In the genomic region with DNA sequence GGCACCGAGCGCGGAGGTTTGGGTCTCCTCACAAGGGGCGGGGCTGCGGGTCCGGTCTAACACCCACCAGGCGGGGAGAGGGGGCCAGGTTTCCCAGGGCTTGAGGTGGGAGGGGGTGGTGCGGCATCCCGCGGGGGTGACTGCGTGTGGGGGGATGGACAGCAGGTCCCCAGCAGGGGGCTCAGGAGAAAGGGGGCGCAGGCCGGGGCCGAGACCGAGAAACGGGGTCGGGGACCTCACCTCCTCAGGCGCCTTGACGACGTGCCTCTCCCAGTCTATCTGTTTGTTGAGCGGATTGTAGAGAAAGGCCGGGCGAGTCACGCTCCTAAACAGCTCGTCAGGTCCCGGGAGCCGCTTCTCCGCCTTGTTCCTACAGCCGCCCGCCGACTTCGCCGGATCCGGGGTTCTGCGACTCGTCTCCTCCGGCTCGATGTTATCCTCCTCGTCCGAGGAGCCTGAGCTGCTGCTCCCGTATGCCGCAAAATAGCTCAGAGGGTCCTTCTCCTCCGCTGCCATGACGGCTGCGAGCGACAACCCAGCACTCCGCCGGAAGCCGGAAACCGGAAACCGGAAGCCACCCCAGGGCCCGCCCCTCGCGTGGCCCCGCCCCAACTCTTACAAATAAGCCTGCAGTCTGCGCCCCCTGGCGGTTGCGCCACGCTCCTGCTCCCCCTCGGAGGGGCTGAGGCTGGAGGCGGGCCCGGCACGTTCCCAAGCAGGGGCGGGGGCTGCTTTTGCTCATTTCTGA, we compare ENCODE assay signal across 1 cellular context.
TF ChIP-seq lines count a peak whose summit lies in the region.

TSS of gene C1orf52 (minus strand) at position 545 of the 748 bp plus-strand sequence. CDS start at position 516, 29 bp downstream.

TF ChIP-seq in SK-N-SH, 30 proteins besides CTCF, POLR2A, EP300 and RAD21 (continued from another document):
- TF ChIP-seq REST (IDR thresholded peaks at IDR 0.05; ENCODE audit: low read depth, low read length), result no peak
- TF ChIP-seq, protein P1, sequence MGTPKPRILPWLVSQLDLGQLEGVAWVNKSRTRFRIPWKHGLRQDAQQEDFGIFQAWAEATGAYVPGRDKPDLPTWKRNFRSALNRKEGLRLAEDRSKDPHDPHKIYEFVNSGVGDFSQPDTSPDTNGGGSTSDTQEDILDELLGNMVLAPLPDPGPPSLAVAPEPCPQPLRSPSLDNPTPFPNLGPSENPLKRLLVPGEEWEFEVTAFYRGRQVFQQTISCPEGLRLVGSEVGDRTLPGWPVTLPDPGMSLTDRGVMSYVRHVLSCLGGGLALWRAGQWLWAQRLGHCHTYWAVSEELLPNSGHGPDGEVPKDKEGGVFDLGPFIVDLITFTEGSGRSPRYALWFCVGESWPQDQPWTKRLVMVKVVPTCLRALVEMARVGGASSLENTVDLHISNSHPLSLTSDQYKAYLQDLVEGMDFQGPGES (IDR thresholded peaks at IDR 0.05; ENCODE audit: low read depth, low read length), result no peak
- no peak for TF ChIP-seq USF2 (IDR thresholded peaks at IDR 0.05; ENCODE audit: borderline replicate concordance, low read depth, low read length)
- peak; percentile 93 for TF ChIP-seq GABPA (IDR thresholded peaks at IDR 0.05; ENCODE audit: low read depth)
- no peak; the same call in 1 of the 2 replicates for TF ChIP-seq TCF12 (IDR thresholded peaks at IDR 0.05)
- TF ChIP-seq RXRA (IDR thresholded peaks at IDR 0.05; ENCODE audit: borderline replicate concordance, low read depth), result no peak
- no peak for TF ChIP-seq USF1 (IDR thresholded peaks at IDR 0.05; ENCODE audit: borderline replicate concordance, low read depth)
